20 cellular contexts compared by ENCODE assay signal in genomic region chr4:111744847-111745246, GRCh38.
DNase-seq lines count a peak whose midpoint lies in the region; ATAC-seq and TF ChIP-seq lines count a peak whose summit lies in the region.
"Had no signal": no experiment of that assay in that cellular context is flagged by ENCODE, and none has a peak within 500 bp of the region (broad histone marks: within the 10 kb centered on the region; RNA-seq: fewer than 3 reads in every experiment).

No MANE protein-coding gene starts in this region.

- H3K4me1 ChIP-seq in HEK293 (ENCODE audit: control insufficient read depth, insufficient read depth, low read length) (peaks cover 2% of the 10 kb centered on the region; the same call in 1 of the 2 replicates), hepatocyte (ENCODE audit: insufficient read depth) (no peaks in the 10 kb centered on the region)
- H3K4me1 ChIP-seq: BLaER1 had no signal

- no peaks in the 10 kb centered on the region for H3K36me3 Mint-ChIP-seq in progenitor cell of endocrine pancreas (ENCODE audit: insufficient read depth)
- H3K36me3 Mint-ChIP-seq: CD8-positive, alpha-beta memory T cell had no signal

- no peaks in the 10 kb centered on the region for H4K20me1 ChIP-seq in hepatocyte (ENCODE audit: insufficient read depth, poor library complexity, severe bottlenecking)
- H4K20me1 ChIP-seq: BLaER1 had no signal

- WGBS in hepatocyte (ENCODE audit: low lambda C conversion rate, missing lambda C conversion rate), result 9% methylated on average over 3 of the region's 3 CpGs

- no peaks in the 10 kb centered on the region for H3K9me3 Mint-ChIP-seq in progenitor cell of endocrine pancreas (ENCODE audit: low read depth)
- H3K9me3 Mint-ChIP-seq: CD4-positive, alpha-beta T cell; GM23338; H9 had no signal

- H3K4me3 ChIP-seq in HEK293 (ENCODE audit: low read depth, low read length), result no peak overlapping the region
- H3K4me3 ChIP-seq in hepatocyte, result no peak overlapping the region
- H3K4me3 ChIP-seq: BLaER1, GM23338 had no signal

- peaks cover 45% of the 10 kb centered on the region for H3K4me1 Mint-ChIP-seq in progenitor cell of endocrine pancreas (ENCODE audit: low read depth)
- H3K4me1 Mint-ChIP-seq: B cell; CD8-positive, alpha-beta memory T cell had no signal

- ATAC-seq in esophagus mucosa, result no peak
- ATAC-seq: GM23338 had no signal

- H3K27ac Mint-ChIP-seq in progenitor cell of endocrine pancreas, result peak overlapping the region; percentile 71
- H3K27ac Mint-ChIP-seq: B cell; CD4-positive, alpha-beta T cell; CD8-positive, alpha-beta memory T cell; GM23338; H9 had no signal

- DNase-seq in HuH-7.5 (ENCODE audit: low spot score), result peak; percentile 2
- no peak for DNase-seq in hepatocyte (ENCODE audit: low spot score)
- no peak for DNase-seq in progenitor cell of endocrine pancreas (ENCODE audit: low spot score, unreplicated experiment)
- no peak for DNase-seq in GM20000 (ENCODE audit: low spot score)
- no peak for DNase-seq in COLO668 (lab: John Stamatoyannopoulos, UW; ENCODE audit: unreplicated experiment)
- DNase-seq in DMS53 treated with DMSO at 0.1 percent for 48 hours (lab: John Stamatoyannopoulos, UW; ENCODE audit: unreplicated experiment), result no peak
- DNase-seq: Calu3; CD4-positive, alpha-beta T cell; CD8-positive, alpha-beta memory T cell; COR-L47; DMS53; DND-41; H9 had no signal

- no peak overlapping the region for H3K27ac ChIP-seq in HEK293 (ENCODE audit: extremely low read depth, low read depth, low read length)
- H3K27ac ChIP-seq in hepatocyte, result no peak overlapping the region
- H3K27ac ChIP-seq: 22Rv1, BLaER1, C4-2B had no signal

- no peaks in the 10 kb centered on the region for H3K79me2 ChIP-seq in hepatocyte

- peaks cover 10% of the 10 kb centered on the region for H3K27me3 Mint-ChIP-seq in progenitor cell of endocrine pancreas
- H3K27me3 Mint-ChIP-seq: B cell; CD4-positive, alpha-beta T cell; CD8-positive, alpha-beta memory T cell had no signal

- no peaks in the 10 kb centered on the region for H3K9me3 ChIP-seq in HEK293 (ENCODE audit: control insufficient read depth, insufficient read depth, low read depth, low read length)
- H3K9me3 ChIP-seq in hepatocyte (ENCODE audit: low read depth), result no peaks in the 10 kb centered on the region
- H3K9me3 ChIP-seq: BLaER1 had no signal

- CTCF ChIA-PET in HEK293 (lab: Yijun Ruan, JAX), result no interaction called here

- H3K4me2 ChIP-seq in hepatocyte, result peak overlapping the region; percentile 43
- H3K4me2 ChIP-seq: BLaER1, GM23338 had no signal

- H3K4me3 Mint-ChIP-seq in progenitor cell of endocrine pancreas (ENCODE audit: low read depth), result peak overlapping the region; percentile 20
- H3K4me3 Mint-ChIP-seq: B cell; CD4-positive, alpha-beta T cell; CD8-positive, alpha-beta memory T cell; GM23338; H9 had no signal

- no peaks in the 10 kb centered on the region for H3K36me3 ChIP-seq in HEK293 (ENCODE audit: control insufficient read depth in 2 of 2, insufficient read depth in 1 of 2, low read length in 2 of 2)
- H3K36me3 ChIP-seq in hepatocyte (replicated peaks; ENCODE audit: insufficient read depth, low read depth), result no peaks in the 10 kb centered on the region
- H3K36me3 ChIP-seq: BLaER1 had no signal

- TF ChIP-seq CTCF in HEK293 (tag by site-specific recombination; IDR thresholded peaks at IDR 0.05) (no peak), hepatocyte (IDR thresholded peaks at IDR 0.05; ENCODE audit: poor library complexity) (no peak), progenitor cell of endocrine pancreas (IDR thresholded peaks at IDR 0.05; ENCODE audit: unreplicated experiment) (no peak), GM20000 (IDR thresholded peaks at IDR 0.05; ENCODE audit: extremely low read depth, missing control alignments) (no peak)

- no peaks in the 10 kb centered on the region for H3K27me3 ChIP-seq in hepatocyte
- H3K27me3 ChIP-seq: BLaER1 had no signal

- H3K9me2 ChIP-seq in hepatocyte (replicated peaks; ENCODE audit: insufficient read depth), result no peaks in the 10 kb centered on the region

- H2AFZ ChIP-seq in hepatocyte, result no peak overlapping the region
- H2AFZ ChIP-seq: GM23338 had no signal

- POLR2A ChIA-PET in HEK293 (lab: Yijun Ruan, JAX), result no interaction called here

TF ChIP-seq in HEK293, 187 proteins besides CTCF, POLR2A, EP300 and RAD21:
- TF ChIP-seq ZNF610 (tag by site-specific recombination; IDR thresholded peaks at IDR 0.05; ENCODE audit: borderline replicate concordance) (no peak), TCF7L2 (IDR thresholded peaks at IDR 0.05; ENCODE audit: borderline replicate concordance, low read depth, low read length) (peak; percentile 70; the same call in 1 of the 2 replicates), FEZF1 (tag by site-specific recombination; IDR thresholded peaks at IDR 0.05) (peak; percentile 49; the same call in 1 of the 2 replicates), TRIM28 (IDR thresholded peaks at IDR 0.05; ENCODE audit: borderline replicate concordance, low read length) (0 out of 2 replicates have a peak, but pooled peaks have one; percentile 33), KLF1 (tag by site-specific recombination; IDR thresholded peaks at IDR 0.05) (no peak)
